In the genomic region with DNA sequence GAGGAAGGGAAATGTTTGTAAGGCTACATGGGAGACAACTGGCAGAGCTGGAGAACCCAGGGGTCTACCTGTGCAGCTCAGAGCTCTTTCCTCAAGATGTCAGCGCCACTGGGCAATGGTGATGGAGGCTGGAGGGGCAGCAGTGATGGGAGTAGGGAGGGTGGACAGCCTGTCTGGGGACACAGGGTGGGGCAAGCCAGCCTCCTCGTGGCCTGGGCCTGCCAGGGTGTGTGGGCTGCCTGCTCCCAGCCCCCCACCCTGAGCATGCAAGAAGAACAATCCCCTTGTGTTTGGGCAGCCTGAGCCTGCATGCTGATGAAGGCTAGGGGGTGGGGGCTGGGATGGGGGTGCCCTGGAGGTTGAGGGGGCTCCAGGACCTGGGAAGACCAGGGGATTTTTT, we compare ENCODE assay signal across 8 cellular contexts. TPM values are rescaled to one million over a fixed set of nuclear protein-coding genes. Genes with fewer than 3 reads are reported as not detected.
A peak's percentile ranks its signal among the peaks of the same experiment; 100 is the strongest.
DNase-seq lines count a peak whose midpoint lies in the region; ATAC-seq and TF ChIP-seq lines count a peak whose summit lies in the region.
"Had no signal": no experiment of that assay in that cellular context is flagged by ENCODE, and none has a peak within 500 bp of the region (broad histone marks: within the 10 kb centered on the region; RNA-seq: fewer than 3 reads in every experiment).

No MANE protein-coding gene starts in this region.

- H3K9me3 ChIP-seq in hepatocyte (ENCODE audit: low read depth): no peaks in the 10 kb centered on the region
- no peaks in the 10 kb centered on the region for H3K9me3 ChIP-seq in gastrocnemius medialis

- H3K9me2 ChIP-seq in hepatocyte (replicated peaks; ENCODE audit: insufficient read depth): no peaks in the 10 kb centered on the region

- no peaks in the 10 kb centered on the region for H3K9me3 Mint-ChIP-seq in activated CD4-positive, alpha-beta memory T cell treated with anti-CD3 and anti-CD28 coated beads, Interleukin-2, amount 10 ng/mL, durations not matched to agents 7 days and 5 days

- peaks cover 28% of the 10 kb centered on the region for H3K4me1 Mint-ChIP-seq in activated CD4-positive, alpha-beta memory T cell treated with anti-CD3 and anti-CD28 coated beads, Interleukin-2, amount 10 ng/mL, durations not matched to agents 7 days and 5 days

- TF ChIP-seq POLR2A in gastrocnemius medialis (IDR thresholded peaks at IDR 0.05): no peak

- H3K4me3 ChIP-seq in hepatocyte: no peak overlapping the region
- peak overlapping the region; percentile 64 to 85 (median 76) for H3K4me3 ChIP-seq in gastrocnemius medialis

- H3K4me3 Mint-ChIP-seq in activated CD4-positive, alpha-beta memory T cell treated with anti-CD3 and anti-CD28 coated beads, Interleukin-2, amount 10 ng/mL, durations not matched to agents 7 days and 5 days: peak overlapping the region; percentile 79

- H3K36me3 ChIP-seq in hepatocyte (replicated peaks; ENCODE audit: insufficient read depth, low read depth) (no peaks in the 10 kb centered on the region), gastrocnemius medialis (no peaks in the 10 kb centered on the region)

- TF ChIP-seq CTCF in GM20000 (IDR thresholded peaks at IDR 0.05; ENCODE audit: extremely low read depth, missing control alignments) (no peak), hepatocyte (IDR thresholded peaks at IDR 0.05; ENCODE audit: poor library complexity) (no peak), gastrocnemius medialis (IDR thresholded peaks at IDR 0.05 in 4 of 5, conservative IDR thresholded peaks at IDR 0.05 in 1 of 5) (no peak)

- POLR2A ChIA-PET in activated CD4-positive, alpha-beta memory T cell treated with anti-CD3 and anti-CD28 coated beads, Interleukin-2, amount 10 ng/mL, durations not matched to agents 7 days and 5 days (lab: Charles Lee): interaction anchor here (0.7 to 2.0 kb wide), 4 partner anchors 8 to 30 kb away, joined by 3 to 8 read pairs (median 4); partner anchors contain the start of genes ABHD14A, ABHD14B, ACY1 and RPL29

- peaks cover 13% of the 10 kb centered on the region for H3K27me3 Mint-ChIP-seq in activated CD4-positive, alpha-beta memory T cell treated with anti-CD3 and anti-CD28 coated beads, Interleukin-2, amount 10 ng/mL, durations not matched to agents 7 days and 5 days

- in situ Hi-C loops in gastrocnemius medialis (cut with MboI; ENCODE audit: low sequenced_read_pairs in 4 of 4): no loop called here

- ATAC-seq in gastrocnemius medialis (no peak), GM19397 (IDR thresholded peaks at IDR 0.05; ENCODE audit: unreplicated experiment) (no peak)

- peaks cover 31% of the 10 kb centered on the region for H3K4me1 ChIP-seq in hepatocyte (ENCODE audit: insufficient read depth)
- peaks cover 62 to 73% of the 10 kb centered on the region in 2 donors for H3K4me1 ChIP-seq in gastrocnemius medialis

- H3K27ac ChIP-seq in hepatocyte (no peak overlapping the region), gastrocnemius medialis (peak overlapping the region; percentile 90 to 100 (median 94))

- H3K27me3 ChIP-seq in hepatocyte (no peaks in the 10 kb centered on the region), gastrocnemius medialis (no peaks in the 10 kb centered on the region)

- CTCF ChIA-PET in activated CD4-positive, alpha-beta memory T cell treated with anti-CD3 and anti-CD28 coated beads, Interleukin-2, amount 10 ng/mL, durations not matched to agents 7 days and 5 days (lab: Charles Lee): interaction anchor here (1.0 kb wide), 1 partner anchor 24 kb away, joined by 3 read pairs; the partner anchor contains the start of gene RRP9

- H3K27ac Mint-ChIP-seq in activated CD4-positive, alpha-beta memory T cell treated with anti-CD3 and anti-CD28 coated beads, Interleukin-2, amount 10 ng/mL, durations not matched to agents 7 days and 5 days: no peak overlapping the region

- DNase-seq in GM20000 (ENCODE audit: low spot score) (peak; percentile 8), hepatocyte (ENCODE audit: low spot score) (no peak), gastrocnemius medialis (no peak), A172 (ENCODE audit: low spot score) (no peak), HuH-7.5 (ENCODE audit: low spot score) (no peak)
- no peak for DNase-seq in activated CD4-positive, alpha-beta memory T cell treated with anti-CD3 and anti-CD28 coated beads, Interleukin-2, amount 10 ng/mL, durations not matched to agents 7 days and 5 days
- DNase-seq: NCI-H1417 had no signal

- 79% methylated on average over 2 of the region's 2 CpGs for WGBS in hepatocyte (ENCODE audit: low lambda C conversion rate, missing lambda C conversion rate)

- intact Hi-C loops in gastrocnemius medialis (cut with DNase I; ENCODE audit: low total_unique reads): loop anchor here (5.0 kb wide), 1 partner anchor 1196 kb away; the partner anchor contains the start of gene PRKCD

- no peaks in the 10 kb centered on the region for H3K36me3 Mint-ChIP-seq in activated CD4-positive, alpha-beta memory T cell treated with anti-CD3 and anti-CD28 coated beads, Interleukin-2, amount 10 ng/mL, durations not matched to agents 7 days and 5 days (ENCODE audit: low read depth)

- no peak overlapping the region for H2AFZ ChIP-seq in hepatocyte

- H4K20me1 ChIP-seq in hepatocyte (ENCODE audit: insufficient read depth, poor library complexity, severe bottlenecking): no peaks in the 10 kb centered on the region

- peaks cover 31% of the 10 kb centered on the region for H3K79me2 ChIP-seq in hepatocyte

- peak overlapping the region; percentile 97 for H3K4me2 ChIP-seq in hepatocyte

RNA-seq across cellular contexts. Expression of gene PCBP4, which starts 1.2 kb away (rescaled TPM):
- total RNA-seq in activated CD4-positive, alpha-beta memory T cell treated with anti-CD3 and anti-CD28 coated beads, Interleukin-2, amount 10 ng/mL, durations not matched to agents 7 days and 5 days: 10 to 100 TPM; 31.0 to 34.2 TPM
- 48.6 and 60.2 TPM in 2 replicates for total RNA-seq in hepatocyte
- 42.4 and 53.7 TPM in 2 replicates for polyA plus RNA-seq in hepatocyte
- total RNA-seq in gastrocnemius medialis: 100 to 1,000 TPM; 184 to 320 (median 199) TPM
- 99.7 and 107 TPM in 2 replicates for total RNA-seq in A172 (2014; rRNA removed; shearing (Covaris generic))

RNA-seq across cellular contexts. Expression of gene ABHD14B, which starts 7.8 kb away (rescaled TPM):
- 10 to 100 TPM; 57.4 to 58.1 TPM for total RNA-seq in activated CD4-positive, alpha-beta memory T cell treated with anti-CD3 and anti-CD28 coated beads, Interleukin-2, amount 10 ng/mL, durations not matched to agents 7 days and 5 days
- total RNA-seq in hepatocyte (31.9 and 32.8 TPM in 2 replicates), gastrocnemius medialis (10 to 100 TPM; 11.2 to 21.0 (median 17.2) TPM)
- polyA plus RNA-seq in hepatocyte: 40.2 and 48.4 TPM in 2 replicates
- 21.2 and 21.5 TPM in 2 replicates for total RNA-seq in A172 (2014; rRNA removed; shearing (Covaris generic))

RNA-seq across cellular contexts. Expression of gene ABHD14A, which starts 8.8 kb away (rescaled TPM):
- total RNA-seq in activated CD4-positive, alpha-beta memory T cell treated with anti-CD3 and anti-CD28 coated beads, Interleukin-2, amount 10 ng/mL, durations not matched to agents 7 days and 5 days: 10 to 100 TPM; 10.8 to 13.3 TPM
- total RNA-seq in hepatocyte: 17.1 and 22.3 TPM in 2 replicates
- 55.1 and 68.6 TPM in 2 replicates for polyA plus RNA-seq in hepatocyte
- total RNA-seq in gastrocnemius medialis: 10 to 100 TPM in 3 of 4 donors, 1 to 10 TPM in 1; 8.7 to 37.9 (median 29.9) TPM
- 4.2 and 10.2 TPM in 2 replicates for total RNA-seq in A172 (2014; rRNA removed; shearing (Covaris generic))

RNA-seq across cellular contexts. Expression of gene GPR62, which starts 10.8 kb away (rescaled TPM):
- total RNA-seq in activated CD4-positive, alpha-beta memory T cell treated with anti-CD3 and anti-CD28 coated beads, Interleukin-2, amount 10 ng/mL, durations not matched to agents 7 days and 5 days: not detected
- total RNA-seq in hepatocyte (not detected in 2 replicates), gastrocnemius medialis (1 to 10 TPM in 1 of 4 donors, under 1 TPM in 3; 0.18 to 2.5 (median 0.37) TPM)
- 0.08 TPM in 1 of 2 replicates, not detected in the other for polyA plus RNA-seq in hepatocyte
- not detected in 2 replicates for total RNA-seq in A172 (2014; rRNA removed; shearing (Covaris generic))

RNA-seq across cellular contexts. Expression of gene ACY1, which starts 17.3 kb away (rescaled TPM):
- 10 to 100 TPM; 18.4 to 22.0 TPM for total RNA-seq in activated CD4-positive, alpha-beta memory T cell treated with anti-CD3 and anti-CD28 coated beads, Interleukin-2, amount 10 ng/mL, durations not matched to agents 7 days and 5 days
- total RNA-seq in hepatocyte (114 and 164 TPM in 2 replicates), gastrocnemius medialis (10 to 100 TPM; 33.5 to 79.3 (median 43.2) TPM)
- 148 and 183 TPM in 2 replicates for polyA plus RNA-seq in hepatocyte
- 46.5 and 66.1 TPM in 2 replicates for total RNA-seq in A172 (2014; rRNA removed; shearing (Covaris generic))
